In the genomic region with DNA sequence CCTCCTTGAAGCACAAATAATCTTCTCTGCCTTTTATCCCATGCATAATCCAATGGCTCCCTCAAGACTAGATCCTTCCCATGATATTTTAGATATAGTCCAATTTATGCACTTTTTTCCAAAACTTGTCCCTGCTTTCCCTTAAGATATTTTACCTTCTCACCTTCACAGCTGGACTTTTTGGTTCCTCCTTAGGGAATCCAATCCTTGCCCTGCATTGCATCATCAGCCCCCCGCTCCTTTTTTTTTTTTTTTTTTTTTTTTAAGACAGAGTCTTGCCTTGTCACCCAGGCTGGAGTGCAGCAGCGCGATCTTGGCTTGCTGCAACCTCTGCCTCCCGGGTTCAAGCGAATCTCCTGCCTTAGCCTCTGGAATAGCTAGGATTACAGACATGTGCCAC, we compare ENCODE assay signal across 3 cellular contexts.
TF ChIP-seq lines count a peak whose summit lies in the region.

No MANE protein-coding gene starts in this region.

TF ChIP-seq in GM23338, 12 proteins besides CTCF, POLR2A, EP300 and RAD21 (continues in another document):
- TF ChIP-seq, protein P1, sequence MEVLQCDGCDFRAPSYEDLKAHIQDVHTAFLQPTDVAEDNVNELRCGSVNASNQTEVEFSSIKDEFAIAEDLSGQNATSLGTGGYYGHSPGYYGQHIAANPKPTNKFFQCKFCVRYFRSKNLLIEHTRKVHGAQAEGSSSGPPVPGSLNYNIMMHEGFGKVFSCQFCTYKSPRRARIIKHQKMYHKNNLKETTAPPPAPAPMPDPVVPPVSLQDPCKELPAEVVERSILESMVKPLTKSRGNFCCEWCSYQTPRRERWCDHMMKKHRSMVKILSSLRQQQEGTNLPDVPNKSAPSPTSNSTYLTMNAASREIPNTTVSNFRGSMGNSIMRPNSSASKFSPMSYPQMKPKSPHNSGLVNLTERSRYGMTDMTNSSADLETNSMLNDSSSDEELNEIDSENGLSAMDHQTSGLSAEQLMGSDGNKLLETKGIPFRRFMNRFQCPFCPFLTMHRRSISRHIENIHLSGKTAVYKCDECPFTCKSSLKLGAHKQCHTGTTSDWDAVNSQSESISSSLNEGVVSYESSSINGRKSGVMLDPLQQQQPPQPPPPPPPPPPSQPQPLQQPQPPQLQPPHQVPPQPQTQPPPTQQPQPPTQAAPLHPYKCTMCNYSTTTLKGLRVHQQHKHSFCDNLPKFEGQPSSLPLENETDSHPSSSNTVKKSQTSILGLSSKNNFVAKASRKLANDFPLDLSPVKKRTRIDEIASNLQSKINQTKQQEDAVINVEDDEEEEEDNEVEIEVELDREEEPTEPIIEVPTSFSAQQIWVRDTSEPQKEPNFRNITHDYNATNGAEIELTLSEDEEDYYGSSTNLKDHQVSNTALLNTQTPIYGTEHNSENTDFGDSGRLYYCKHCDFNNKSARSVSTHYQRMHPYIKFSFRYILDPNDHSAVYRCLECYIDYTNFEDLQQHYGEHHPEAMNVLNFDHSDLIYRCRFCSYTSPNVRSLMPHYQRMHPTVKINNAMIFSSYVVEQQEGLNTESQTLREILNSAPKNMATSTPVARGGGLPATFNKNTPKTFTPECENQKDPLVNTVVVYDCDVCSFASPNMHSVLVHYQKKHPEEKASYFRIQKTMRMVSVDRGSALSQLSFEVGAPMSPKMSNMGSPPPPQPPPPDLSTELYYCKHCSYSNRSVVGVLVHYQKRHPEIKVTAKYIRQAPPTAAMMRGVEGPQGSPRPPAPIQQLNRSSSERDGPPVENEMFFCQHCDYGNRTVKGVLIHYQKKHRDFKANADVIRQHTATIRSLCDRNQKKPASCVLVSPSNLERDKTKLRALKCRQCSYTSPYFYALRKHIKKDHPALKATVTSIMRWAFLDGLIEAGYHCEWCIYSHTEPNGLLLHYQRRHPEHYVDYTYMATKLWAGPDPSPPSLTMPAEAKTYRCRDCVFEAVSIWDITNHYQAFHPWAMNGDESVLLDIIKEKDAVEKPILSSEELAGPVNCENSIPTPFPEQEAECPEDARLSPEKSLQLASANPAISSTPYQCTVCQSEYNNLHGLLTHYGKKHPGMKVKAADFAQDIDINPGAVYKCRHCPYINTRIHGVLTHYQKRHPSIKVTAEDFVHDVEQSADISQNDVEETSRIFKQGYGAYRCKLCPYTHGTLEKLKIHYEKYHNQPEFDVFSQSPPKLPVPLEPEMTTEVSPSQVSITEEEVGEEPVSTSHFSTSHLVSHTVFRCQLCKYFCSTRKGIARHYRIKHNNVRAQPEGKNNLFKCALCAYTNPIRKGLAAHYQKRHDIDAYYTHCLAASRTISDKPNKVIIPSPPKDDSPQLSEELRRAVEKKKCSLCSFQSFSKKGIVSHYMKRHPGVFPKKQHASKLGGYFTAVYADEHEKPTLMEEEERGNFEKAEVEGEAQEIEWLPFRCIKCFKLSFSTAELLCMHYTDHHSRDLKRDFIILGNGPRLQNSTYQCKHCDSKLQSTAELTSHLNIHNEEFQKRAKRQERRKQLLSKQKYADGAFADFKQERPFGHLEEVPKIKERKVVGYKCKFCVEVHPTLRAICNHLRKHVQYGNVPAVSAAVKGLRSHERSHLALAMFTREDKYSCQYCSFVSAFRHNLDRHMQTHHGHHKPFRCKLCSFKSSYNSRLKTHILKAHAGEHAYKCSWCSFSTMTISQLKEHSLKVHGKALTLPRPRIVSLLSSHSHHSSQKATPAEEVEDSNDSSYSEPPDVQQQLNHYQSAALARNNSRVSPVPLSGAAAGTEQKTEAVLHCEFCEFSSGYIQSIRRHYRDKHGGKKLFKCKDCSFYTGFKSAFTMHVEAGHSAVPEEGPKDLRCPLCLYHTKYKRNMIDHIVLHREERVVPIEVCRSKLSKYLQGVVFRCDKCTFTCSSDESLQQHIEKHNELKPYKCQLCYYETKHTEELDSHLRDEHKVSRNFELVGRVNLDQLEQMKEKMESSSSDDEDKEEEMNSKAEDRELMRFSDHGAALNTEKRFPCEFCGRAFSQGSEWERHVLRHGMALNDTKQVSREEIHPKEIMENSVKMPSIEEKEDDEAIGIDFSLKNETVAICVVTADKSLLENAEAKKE (CRISPR knock-in tag; IDR thresholded peaks at IDR 0.05), result no peak
- TF ChIP-seq, protein P2, sequence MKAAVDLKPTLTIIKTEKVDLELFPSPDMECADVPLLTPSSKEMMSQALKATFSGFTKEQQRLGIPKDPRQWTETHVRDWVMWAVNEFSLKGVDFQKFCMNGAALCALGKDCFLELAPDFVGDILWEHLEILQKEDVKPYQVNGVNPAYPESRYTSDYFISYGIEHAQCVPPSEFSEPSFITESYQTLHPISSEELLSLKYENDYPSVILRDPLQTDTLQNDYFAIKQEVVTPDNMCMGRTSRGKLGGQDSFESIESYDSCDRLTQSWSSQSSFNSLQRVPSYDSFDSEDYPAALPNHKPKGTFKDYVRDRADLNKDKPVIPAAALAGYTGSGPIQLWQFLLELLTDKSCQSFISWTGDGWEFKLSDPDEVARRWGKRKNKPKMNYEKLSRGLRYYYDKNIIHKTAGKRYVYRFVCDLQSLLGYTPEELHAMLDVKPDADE (IDR thresholded peaks at IDR 0.05), result no peak
- no peak for TF ChIP-seq STAT1 (IDR thresholded peaks at IDR 0.05; ENCODE audit: unreplicated experiment)

TF ChIP-seq in K562, 482 proteins besides CTCF, POLR2A, EP300 and RAD21:
- TF ChIP-seq FOSL1 (tag; conservative IDR thresholded peaks at IDR 0.05), result no peak
- no peak for TF ChIP-seq ZC3H11A (IDR thresholded peaks at IDR 0.05; ENCODE audit: low read depth, low read length)
- no peak for TF ChIP-seq ZNF354B (CRISPR knock-in tag; IDR thresholded peaks at IDR 0.05)
- no peak for TF ChIP-seq CSDE1 (IDR thresholded peaks at IDR 0.05)
- no peak for TF ChIP-seq NCOA1 (IDR thresholded peaks at IDR 0.05; ENCODE audit: low read depth)
- no peak for TF ChIP-seq NFXL1 (CRISPR knock-in tag; IDR thresholded peaks at IDR 0.05)
- TF ChIP-seq CEBPG (CRISPR knock-in tag; IDR thresholded peaks at IDR 0.05), result no peak
- TF ChIP-seq CEBPG (tag; conservative IDR thresholded peaks at IDR 0.05 in 1 of 2, IDR thresholded peaks at IDR 0.05 in 1 of 2), result peak; percentile 45 to 77; a peak in 3 of 4 replicates
- TF ChIP-seq CBX8 (IDR thresholded peaks at IDR 0.05; ENCODE audit: borderline replicate concordance, extremely low read depth, low read depth, low read length, poor library complexity, severe bottlenecking), result no peak
- no peak for TF ChIP-seq MCM3 (IDR thresholded peaks at IDR 0.05)
- TF ChIP-seq ZFP1 (CRISPR knock-in tag; IDR thresholded peaks at IDR 0.05), result no peak
- TF ChIP-seq, protein P3, sequence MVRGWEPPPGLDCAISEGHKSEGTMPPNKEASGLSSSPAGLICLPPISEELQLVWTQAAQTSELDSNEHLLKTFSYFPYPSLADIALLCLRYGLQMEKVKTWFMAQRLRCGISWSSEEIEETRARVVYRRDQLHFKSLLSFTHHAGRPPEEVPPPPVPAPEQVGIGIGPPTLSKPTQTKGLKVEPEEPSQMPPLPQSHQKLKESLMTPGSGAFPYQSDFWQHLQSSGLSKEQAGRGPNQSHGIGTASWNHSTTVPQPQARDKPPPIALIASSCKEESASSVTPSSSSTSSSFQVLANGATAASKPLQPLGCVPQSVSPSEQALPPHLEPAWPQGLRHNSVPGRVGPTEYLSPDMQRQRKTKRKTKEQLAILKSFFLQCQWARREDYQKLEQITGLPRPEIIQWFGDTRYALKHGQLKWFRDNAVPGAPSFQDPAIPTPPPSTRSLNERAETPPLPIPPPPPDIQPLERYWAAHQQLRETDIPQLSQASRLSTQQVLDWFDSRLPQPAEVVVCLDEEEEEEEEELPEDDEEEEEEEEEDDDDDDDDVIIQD (CRISPR knock-in tag; IDR thresholded peaks at IDR 0.05), result no peak
- TF ChIP-seq, protein P4, sequence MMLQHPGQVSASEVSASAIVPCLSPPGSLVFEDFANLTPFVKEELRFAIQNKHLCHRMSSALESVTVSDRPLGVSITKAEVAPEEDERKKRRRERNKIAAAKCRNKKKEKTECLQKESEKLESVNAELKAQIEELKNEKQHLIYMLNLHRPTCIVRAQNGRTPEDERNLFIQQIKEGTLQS (IDR thresholded peaks at IDR 0.05), result peak; percentile 64; the same call in 1 of the 2 replicates
- TF ChIP-seq, protein P4 (CRISPR knock-in tag; conservative IDR thresholded peaks at IDR 0.05), result no peak
- TF ChIP-seq U2AF2 (optimal IDR thresholded peaks at IDR 0.05; ENCODE audit: low read depth, low read length), result no peak
TF ChIP-seq in K562: peak in this region for 2.

TF ChIP-seq in H1, 55 proteins besides CTCF, POLR2A, EP300 and RAD21:
- TF ChIP-seq CEBPB (IDR thresholded peaks at IDR 0.05; ENCODE audit: low read depth, low read length), result peak; percentile 58; the same call in 1 of the 2 replicates
- no peak for TF ChIP-seq RFX5 (IDR thresholded peaks at IDR 0.05; ENCODE audit: borderline replicate concordance, low read depth, low read length)
